ENCODE assay signal across 15 cellular contexts in genomic region chr1:78492376-78492950, GRCh38. TPM values are rescaled to one million over a fixed set of nuclear protein-coding genes. Genes with fewer than 3 reads are reported as not detected.
DNase-seq lines count a peak whose midpoint lies in the region; ATAC-seq and TF ChIP-seq lines count a peak whose summit lies in the region.
"Had no signal": no experiment of that assay in that cellular context is flagged by ENCODE, and none has a peak within 500 bp of the region (broad histone marks: within the 10 kb centered on the region; RNA-seq: fewer than 3 reads in every experiment).

No MANE protein-coding gene starts in this region.

- peak overlapping the region; percentile 36; the same call in 1 of the 2 replicates for H3K9ac ChIP-seq in PC-3 (ENCODE audit: low read length)
- H3K9ac ChIP-seq: parathyroid adenoma had no signal

- H3K4me2 ChIP-seq in PC-3 (ENCODE audit: low read length), result peak overlapping the region; percentile 86

- H4K20me1 ChIP-seq in PC-3 (ENCODE audit: low read length), result no peaks in the 10 kb centered on the region

- H3K27ac ChIP-seq in PC-3 (ENCODE audit: low read length) (peak overlapping the region; percentile 43), foreskin keratinocyte (no peak overlapping the region), tibial artery (peak overlapping the region; percentile 6 to 81)
- H3K27ac ChIP-seq: parathyroid adenoma, SJSA1 had no signal

- no peaks in the 10 kb centered on the region for H3F3A ChIP-seq in PC-3 (ENCODE audit: low read length, unreplicated experiment)

- DNase-seq in DMS 273 (lab: John Stamatoyannopoulos, UW; ENCODE audit: unreplicated experiment), result peak; percentile 32
- no peak for DNase-seq in DMS 273 treated with DMSO at 0.1 percent for 48 hours (lab: John Stamatoyannopoulos, UW)
- peak; percentile 44 for DNase-seq in PC-3
- DNase-seq in foreskin keratinocyte, result peak in 1 of 2 donors; percentile 6
- DNase-seq in tibial artery, result peak; percentile 65 to 77
- DNase-seq in T1000 (lab: John Stamatoyannopoulos, UW), result no peak
- DNase-seq: activated T-cell treated with anti-CD3 and anti-CD28 coated beads, Interleukin-2, amount 50 U/mL, for 24 hours; effector memory CD4-positive, alpha-beta T cell; hippocampal formation; KG1 had no signal

- BruUV-seq in PC-3 (replicated peaks; lab: Mats Ljungman, UMichigan), result no TSS peak

- no peak overlapping the region; the same call in 1 of the 2 replicates for H2AFZ ChIP-seq in PC-3 (ENCODE audit: low read length)
- H2AFZ ChIP-seq: parathyroid adenoma had no signal

- H3K79me2 ChIP-seq in PC-3 (ENCODE audit: low read length), result peaks cover 57% of the 10 kb centered on the region
- H3K79me2 ChIP-seq: parathyroid adenoma had no signal

- H3K27me3 ChIP-seq in PC-3 (ENCODE audit: low read length) (no peaks in the 10 kb centered on the region), foreskin keratinocyte (peaks cover 36% of the 10 kb centered on the region), tibial artery (no peaks in the 10 kb centered on the region)

- H3K36me3 ChIP-seq in PC-3 (ENCODE audit: low read depth, low read length) (no peaks in the 10 kb centered on the region), tibial artery (no peaks in the 10 kb centered on the region)
- H3K36me3 ChIP-seq: SJSA1 had no signal

- POLR2A ChIA-PET in PC-3 (lab: Charles Lee; ENCODE audit: unreplicated experiment), result interaction anchor here (0.5 to 0.6 kb wide), 2 partner anchors 11 to 31 kb away, joined by 3 read pairs; no protein-coding TSS in a partner anchor

- no peaks in the 10 kb centered on the region for H3K9me2 ChIP-seq in PC-3 (replicated peaks; ENCODE audit: low read length)

- H3K9me3 ChIP-seq in PC-3 (ENCODE audit: low read length), result no peaks in the 10 kb centered on the region
- H3K9me3 ChIP-seq in tibial artery, result no peaks in the 10 kb centered on the region
- H3K9me3 ChIP-seq: SJSA1 had no signal

- no peak for TF ChIP-seq CTCF in PC-3 (conservative IDR thresholded peaks at IDR 0.05; ENCODE audit: low read depth, low read length)
- TF ChIP-seq CTCF in foreskin keratinocyte (conservative IDR thresholded peaks at IDR 0.05), result no peak
- no peak for TF ChIP-seq CTCF in tibial artery (IDR thresholded peaks at IDR 0.05)

- peaks cover 14% of the 10 kb centered on the region; the same call in 1 of the 2 replicates for H3K4me1 ChIP-seq in PC-3 (ENCODE audit: insufficient read depth, low read length)
- peaks cover 6% of the 10 kb centered on the region for H3K4me1 ChIP-seq in foreskin keratinocyte
- H3K4me1 ChIP-seq in tibial artery, result peaks cover 0 to 14% (median 9%) of the 10 kb centered on the region in 4 donors
- H3K4me1 ChIP-seq: parathyroid adenoma had no signal

- peak; percentile 20; the same call in 1 of the 2 replicates for ATAC-seq in PC-3
- peak; percentile 37 for ATAC-seq in foreskin keratinocyte
- no peak for ATAC-seq in HG02852 (IDR thresholded peaks at IDR 0.05; ENCODE audit: unreplicated experiment)
- no peak for ATAC-seq in HG03457 (IDR thresholded peaks at IDR 0.05; ENCODE audit: unreplicated experiment)
- ATAC-seq: activated CD4-positive, CD25-positive, alpha-beta regulatory T cell treated with anti-CD3 and anti-CD28 coated beads, Interleukin-2, amount 50 U/mL, for 24 hours had no signal

- intact Hi-C loops in PC-3 (cut with micrococcal nuclease) (loop anchor here (5.0 kb wide), 1 partner anchor 360 kb away; no protein-coding TSS in a partner anchor), tibial artery (cut with DNase I; ENCODE audit: low total_unique reads) (no loop called here)

- H3K4me3 ChIP-seq in PC-3 (ENCODE audit: low read length) (peak overlapping the region; percentile 78), tibial artery (peak overlapping the region; percentile 57)

- CTCF ChIA-PET in PC-3 (lab: Charles Lee), result no interaction called here

RNA-seq across cellular contexts. Expression of gene PTGFR, which starts 1.7 kb away (rescaled TPM):
- total RNA-seq in PC-3 (2014; rRNA removed) (6.8 and 7.8 TPM in 2 replicates), foreskin keratinocyte (0.04 and 6.0 TPM in 2 replicates)
- polyA plus RNA-seq in foreskin keratinocyte, result 1.6 TPM in 1 of 2 replicates, not detected in the other

Comparison
In these comparisons a context has a peak if more than half of its experiments do, and no peak if none do; other contexts are left out.
1. DNase-seq: peak in DMS 273 (single experiment), PC-3 (single experiment) and tibial artery (2 of 2); none in DMS 273 treated with DMSO at 0.1 percent for 48 hours (single experiment) and T1000 (single experiment).
2. ATAC-seq: peak in PC-3 (single experiment) and foreskin keratinocyte (single experiment); none in HG02852 (single experiment) and HG03457 (single experiment).